ENCODE assay signal across 17 cellular contexts in genomic region chr12:22729431-22729830, GRCh38.
DNase-seq lines count a peak whose midpoint lies in the region; ATAC-seq and TF ChIP-seq lines count a peak whose summit lies in the region.
"Had no signal": no experiment of that assay in that cellular context is flagged by ENCODE, and none has a peak within 500 bp of the region (broad histone marks: within the 10 kb centered on the region; RNA-seq: fewer than 3 reads in every experiment).

No MANE protein-coding gene starts in this region.

- H3K4me3 ChIP-seq in BLaER1 treated with 17β-estradiol and CSF1 and Interleukin-3, amounts not matched to agents 10 nM and 100 nM = peak overlapping the region in 5 of 10 experiments; percentile 2 to 22 (median 6); a peak in 5 of 20 replicates
- H3K4me3 ChIP-seq in skeletal muscle tissue (ENCODE audit: low read length in 3 of 3) = peak overlapping the region in 1 of 3 donors; percentile 24
- H3K4me3 ChIP-seq in CD8-positive, alpha-beta memory T cell (ENCODE audit: low read length) = no peak overlapping the region

- H3K27ac ChIP-seq in BLaER1 treated with 17β-estradiol and CSF1 and Interleukin-3, amounts not matched to agents 10 nM and 100 nM = peak overlapping the region; percentile 69 to 95 (median 88); a peak in 21 of 22 replicates
- H3K27ac ChIP-seq in skeletal muscle tissue (ENCODE audit: low read depth, low read length) = peak overlapping the region; percentile 71
- H3K27ac ChIP-seq in CD8-positive, alpha-beta memory T cell (ENCODE audit: low read depth, low read length) = no peak overlapping the region
- H3K27ac ChIP-seq: foreskin keratinocyte had no signal

- H3K9ac ChIP-seq in BLaER1 treated with 17β-estradiol and CSF1 and Interleukin-3, amounts not matched to agents 10 nM and 100 nM = peak overlapping the region; percentile 39 to 77 (median 66); a peak in 20 of 22 replicates
- no peak overlapping the region for H3K9ac ChIP-seq in skeletal muscle tissue (ENCODE audit: low read depth in 1 of 3, low read length in 3 of 3)

- no peaks in the 10 kb centered on the region for H3K36me3 Mint-ChIP-seq in brain
- no peaks in the 10 kb centered on the region for H3K36me3 Mint-ChIP-seq in activated CD4-positive, alpha-beta memory T cell treated with anti-CD3 and anti-CD28 coated beads for 36 hours
- H3K36me3 Mint-ChIP-seq in CD8-positive, alpha-beta memory T cell = no peaks in the 10 kb centered on the region
- H3K36me3 Mint-ChIP-seq: activated naive CD4-positive, alpha-beta T cell treated with anti-CD3 and anti-CD28 coated beads, Interleukin-2, amount 50 U/mL, for 24 hours had no signal

- CTCF ChIA-PET in activated CD4-positive, alpha-beta memory T cell treated with anti-CD3 and anti-CD28 coated beads for 36 hours (lab: Charles Lee) = no interaction called here
- CTCF ChIA-PET in CD8-positive, alpha-beta memory T cell (lab: Charles Lee) = no interaction called here

- H3K27me3 ChIP-seq in BLaER1 treated with 17β-estradiol and CSF1 and Interleukin-3, amounts not matched to agents 10 nM and 100 nM = no peaks in the 10 kb centered on the region
- H3K27me3 ChIP-seq in skeletal muscle tissue (ENCODE audit: control insufficient read depth in 3 of 3, insufficient read depth in 3 of 3, low read length in 3 of 3) = no peaks in the 10 kb centered on the region
- no peaks in the 10 kb centered on the region for H3K27me3 ChIP-seq in CD8-positive, alpha-beta memory T cell (ENCODE audit: insufficient read depth, low read length, poor library complexity, severe bottlenecking)
- H3K27me3 ChIP-seq: foreskin keratinocyte had no signal

- H3K36me3 ChIP-seq in BLaER1 treated with 17β-estradiol and CSF1 and Interleukin-3, amounts not matched to agents 10 nM and 100 nM = no peaks in the 10 kb centered on the region
- H3K36me3 ChIP-seq in skeletal muscle tissue (ENCODE audit: control insufficient read depth in 3 of 3, insufficient read depth in 3 of 3, low read length in 3 of 3) = no peaks in the 10 kb centered on the region
- H3K36me3 ChIP-seq in CD8-positive, alpha-beta memory T cell (ENCODE audit: insufficient read depth, low read length) = no peaks in the 10 kb centered on the region

- intact Hi-C loops in activated CD4-positive, alpha-beta memory T cell treated with anti-CD3 and anti-CD28 coated beads for 36 hours (cut with micrococcal nuclease) = no loop called here

- peaks cover 0 to 22% (median 0%) of the 10 kb centered on the region in 11 experiments; a peak in 4 of 22 replicates for H3K9me3 ChIP-seq in BLaER1 treated with 17β-estradiol and CSF1 and Interleukin-3, amounts not matched to agents 10 nM and 100 nM (replicated peaks in 1 of 11)
- no peaks in the 10 kb centered on the region for H3K9me3 ChIP-seq in skeletal muscle tissue (ENCODE audit: control insufficient read depth in 3 of 3, low read length in 3 of 3)
- H3K9me3 ChIP-seq in CD8-positive, alpha-beta memory T cell (ENCODE audit: low read length) = no peaks in the 10 kb centered on the region

- peaks cover 24 to 49% (median 39%) of the 10 kb centered on the region in 10 experiments for H3K4me1 ChIP-seq in BLaER1 treated with 17β-estradiol and CSF1 and Interleukin-3, amounts not matched to agents 10 nM and 100 nM
- peaks cover 0 to 3% (median 0%) of the 10 kb centered on the region in 3 donors for H3K4me1 ChIP-seq in skeletal muscle tissue (ENCODE audit: control insufficient read depth in 3 of 3, insufficient read depth in 3 of 3, low read length in 3 of 3)
- no peaks in the 10 kb centered on the region for H3K4me1 ChIP-seq in CD8-positive, alpha-beta memory T cell (ENCODE audit: insufficient read depth, low read length)

- peak; percentile 47 for ATAC-seq in left lobe of liver
- no peak for ATAC-seq in GM21825 (IDR thresholded peaks at IDR 0.05; ENCODE audit: unreplicated experiment)
- ATAC-seq: effector memory CD8-positive, alpha-beta T cell; foreskin keratinocyte; stimulated activated naive CD8-positive, alpha-beta T cell treated with anti-CD3 and anti-CD28 coated beads, Interleukin-15, Interleukin-2, amounts not matched to agents 100 U/mL and 50 U/mL, for 24 hours had no signal

- peaks cover 12% of the 10 kb centered on the region for H3K4me1 Mint-ChIP-seq in brain
- no peaks in the 10 kb centered on the region for H3K4me1 Mint-ChIP-seq in activated CD4-positive, alpha-beta memory T cell treated with anti-CD3 and anti-CD28 coated beads for 36 hours (ENCODE audit: low read depth)
- no peaks in the 10 kb centered on the region for H3K4me1 Mint-ChIP-seq in CD8-positive, alpha-beta memory T cell
- H3K4me1 Mint-ChIP-seq: activated naive CD4-positive, alpha-beta T cell treated with anti-CD3 and anti-CD28 coated beads, Interleukin-2, amount 50 U/mL, for 24 hours had no signal

- no peak overlapping the region for H3K4me3 Mint-ChIP-seq in brain
- no peak overlapping the region for H3K4me3 Mint-ChIP-seq in activated CD4-positive, alpha-beta memory T cell treated with anti-CD3 and anti-CD28 coated beads for 36 hours
- no peak overlapping the region for H3K4me3 Mint-ChIP-seq in CD8-positive, alpha-beta memory T cell
- H3K4me3 Mint-ChIP-seq: activated naive CD4-positive, alpha-beta T cell treated with anti-CD3 and anti-CD28 coated beads, Interleukin-2, amount 50 U/mL, for 24 hours; effector memory CD8-positive, alpha-beta T cell had no signal

- peak overlapping the region in 3 of 5 experiments; percentile 4 to 94 (median 22) for H3K27ac Mint-ChIP-seq in brain
- H3K27ac Mint-ChIP-seq in activated CD4-positive, alpha-beta memory T cell treated with anti-CD3 and anti-CD28 coated beads for 36 hours = no peak overlapping the region
- H3K27ac Mint-ChIP-seq in CD8-positive, alpha-beta memory T cell = no peak overlapping the region
- H3K27ac Mint-ChIP-seq: activated naive CD4-positive, alpha-beta T cell treated with anti-CD3 and anti-CD28 coated beads, Interleukin-2, amount 50 U/mL, for 24 hours; effector memory CD8-positive, alpha-beta T cell had no signal

- POLR2A ChIA-PET in activated CD4-positive, alpha-beta memory T cell treated with anti-CD3 and anti-CD28 coated beads for 36 hours (lab: Charles Lee) = no interaction called here
- POLR2A ChIA-PET in CD8-positive, alpha-beta memory T cell (lab: Charles Lee) = no interaction called here

- H3K9me3 Mint-ChIP-seq in brain = peaks cover 0 to 3% (median 0%) of the 10 kb centered on the region in 5 experiments
- H3K9me3 Mint-ChIP-seq in activated CD4-positive, alpha-beta memory T cell treated with anti-CD3 and anti-CD28 coated beads for 36 hours = no peaks in the 10 kb centered on the region
- no peaks in the 10 kb centered on the region for H3K9me3 Mint-ChIP-seq in CD8-positive, alpha-beta memory T cell
- H3K9me3 Mint-ChIP-seq: activated naive CD4-positive, alpha-beta T cell treated with anti-CD3 and anti-CD28 coated beads, Interleukin-2, amount 50 U/mL, for 24 hours; effector memory CD8-positive, alpha-beta T cell had no signal

- DNase-seq in left lobe of liver (ENCODE audit: low spot score) = no peak
- DNase-seq in activated CD4-positive, alpha-beta memory T cell treated with anti-CD3 and anti-CD28 coated beads for 36 hours = no peak
- DNase-seq in CD8-positive, alpha-beta memory T cell = no peak
- no peak for DNase-seq in activated gamma-delta T cell treated with Interleukin-2 at 50 U/mL for 16 hours
- DNase-seq: activated CD4-positive, alpha-beta T cell treated with anti-CD3 and anti-CD28 coated beads for 48 hours; activated T-cell treated with anti-CD3 and anti-CD28 coated beads for 4 hours; effector memory CD8-positive, alpha-beta T cell; NCI-H1092 treated with DMSO at 0.1 percent for 48 hours; occipital lobe; stimulated activated naive CD8-positive, alpha-beta T cell treated with anti-CD3 and anti-CD28 coated beads, Interleukin-15, Interleukin-2, amounts not matched to agents 100 U/mL and 50 U/mL, for 24 hours; T-helper 9 cell had no signal

- peak overlapping the region; percentile 59 to 88 (median 78) for H3K4me2 ChIP-seq in BLaER1 treated with 17β-estradiol and CSF1 and Interleukin-3, amounts not matched to agents 10 nM and 100 nM

- H4K20me1 ChIP-seq in BLaER1 treated with 17β-estradiol and CSF1 and Interleukin-3, amounts not matched to agents 10 nM and 100 nM = no peaks in the 10 kb centered on the region

- TF ChIP-seq CTCF in brain (conservative IDR thresholded peaks at IDR 0.05) = no peak

- H3K27me3 Mint-ChIP-seq in brain = no peaks in the 10 kb centered on the region
- peaks cover 8% of the 10 kb centered on the region for H3K27me3 Mint-ChIP-seq in activated CD4-positive, alpha-beta memory T cell treated with anti-CD3 and anti-CD28 coated beads for 36 hours
- H3K27me3 Mint-ChIP-seq in CD8-positive, alpha-beta memory T cell = peaks cover 0 to 25% of the 10 kb centered on the region in 2 donors

Comparison
In these comparisons a context has a peak if more than half of its experiments do, and no peak if none do; other contexts are left out.
1. H3K9ac ChIP-seq: peak in BLaER1 treated with 17β-estradiol and CSF1 and Interleukin-3, amounts not matched to agents 10 nM and 100 nM (11 of 11); none in skeletal muscle tissue (0 of 3).
2. H3K27ac Mint-ChIP-seq: peak in brain (3 of 5); none in activated CD4-positive, alpha-beta memory T cell treated with anti-CD3 and anti-CD28 coated beads for 36 hours (single experiment) and CD8-positive, alpha-beta memory T cell (0 of 8).